Comparison of ENCODE assay signal across 10 cellular contexts in genomic region chr11:30326114-30326783, GRCh38. TPM values are rescaled to one million over a fixed set of nuclear protein-coding genes. Genes with fewer than 3 reads are reported as not detected.
DNase-seq lines count a peak whose midpoint lies in the region; ATAC-seq and TF ChIP-seq lines count a peak whose summit lies in the region.
"Had no signal": no experiment of that assay in that cellular context is flagged by ENCODE, and none has a peak within 500 bp of the region (broad histone marks: within the 10 kb centered on the region; RNA-seq: fewer than 3 reads in every experiment).

No MANE protein-coding gene starts in this region.

- no peak for TF ChIP-seq RAD21 in SK-N-SH (IDR thresholded peaks at IDR 0.05; ENCODE audit: low read length)

- H3K36me3 ChIP-seq in SK-N-SH (replicated peaks in 1 of 2; ENCODE audit: control insufficient read depth in 1 of 2, insufficient read depth in 2 of 2, low read length in 1 of 2) (peaks cover 11 to 28% of the 10 kb centered on the region in 2 experiments), skeletal muscle satellite cell (ENCODE audit: insufficient read depth, low read length) (peaks cover 8% of the 10 kb centered on the region)

- H3K4me3 ChIP-seq in SK-N-SH (ENCODE audit: low read depth in 2 of 2, low read length in 1 of 2) (no peak overlapping the region), cardiac fibroblast (replicated peaks in 1 of 2; ENCODE audit: low read depth in 2 of 2, low read length in 2 of 2) (no peak overlapping the region), skeletal muscle satellite cell (ENCODE audit: low read length) (no peak overlapping the region)

- peaks cover 75% of the 10 kb centered on the region for H3K4me1 Mint-ChIP-seq in activated T-cell treated with anti-CD3 and anti-CD28 coated beads, Interleukin-2, amount 50 U/mL, for 24 hours (ENCODE audit: low read depth)

- peak overlapping the region; percentile 28 to 29 for H3K27ac ChIP-seq in SK-N-SH (ENCODE audit: low read depth in 2 of 2, low read length in 1 of 2)

- 78% methylated on average over 2 of the region's 2 CpGs for WGBS in SK-N-SH (ENCODE audit: low lambda C conversion rate)

- H3K9me3 Mint-ChIP-seq in activated T-cell treated with anti-CD3 and anti-CD28 coated beads, Interleukin-2, amount 50 U/mL, for 24 hours, result no peaks in the 10 kb centered on the region
- H3K9me3 Mint-ChIP-seq: endodermal cell had no signal

- TF ChIP-seq CTCF in SK-N-SH (IDR thresholded peaks at IDR 0.05), result no peak
- no peak for TF ChIP-seq CTCF in cardiac fibroblast (IDR thresholded peaks at IDR 0.05; ENCODE audit: low read depth, low read length)

- peak overlapping the region; percentile 73 for H3K27ac Mint-ChIP-seq in activated T-cell treated with anti-CD3 and anti-CD28 coated beads, Interleukin-2, amount 50 U/mL, for 24 hours
- H3K27ac Mint-ChIP-seq: endodermal cell had no signal

- peaks cover 69% of the 10 kb centered on the region for H3K36me3 Mint-ChIP-seq in activated T-cell treated with anti-CD3 and anti-CD28 coated beads, Interleukin-2, amount 50 U/mL, for 24 hours (ENCODE audit: low read depth)

- H3K27me3 ChIP-seq in SK-N-SH (ENCODE audit: insufficient read depth), result no peaks in the 10 kb centered on the region
- H3K27me3 ChIP-seq in skeletal muscle satellite cell (ENCODE audit: control insufficient read depth, insufficient read depth, low read length), result no peaks in the 10 kb centered on the region

- peak overlapping the region; percentile 36 for H3K4me3 Mint-ChIP-seq in activated T-cell treated with anti-CD3 and anti-CD28 coated beads, Interleukin-2, amount 50 U/mL, for 24 hours
- H3K4me3 Mint-ChIP-seq: endodermal cell had no signal

- no peaks in the 10 kb centered on the region for H3K9me2 ChIP-seq in SK-N-SH

- no peak overlapping the region for H2AFZ ChIP-seq in SK-N-SH (ENCODE audit: low read depth)

- no peaks in the 10 kb centered on the region; the same call in 1 of the 2 replicates for H4K20me1 ChIP-seq in SK-N-SH (ENCODE audit: insufficient read depth)

- ATAC-seq in HG02678 (IDR thresholded peaks at IDR 0.05; ENCODE audit: unreplicated experiment) (no peak), HG03196 (IDR thresholded peaks at IDR 0.05; ENCODE audit: unreplicated experiment) (no peak)

- H3K4me2 ChIP-seq in SK-N-SH, result no peak overlapping the region
- peak overlapping the region; percentile 23 for H3K4me2 ChIP-seq in skeletal muscle satellite cell (ENCODE audit: low read length)

- peaks cover 9% of the 10 kb centered on the region for H3F3A ChIP-seq in SK-N-SH (replicated peaks; ENCODE audit: insufficient read depth)

- H3K4me1 ChIP-seq in SK-N-SH (ENCODE audit: control insufficient read depth in 1 of 2, insufficient read depth in 2 of 2, low read depth in 1 of 2, low read length in 1 of 2), result peaks cover 12 to 37% of the 10 kb centered on the region in 2 experiments; a peak in 3 of 4 replicates
- H3K4me1 ChIP-seq in skeletal muscle satellite cell (ENCODE audit: control insufficient read depth, insufficient read depth, low read length), result peaks cover 25% of the 10 kb centered on the region

- DNase-seq in activated T-cell treated with anti-CD3 and anti-CD28 coated beads, Interleukin-2, amount 50 U/mL, for 24 hours, result no peak
- no peak for DNase-seq in activated T-cell treated with anti-CD3 and anti-CD28 coated beads, Interleukin-2, amount 50 U/mL, for 1 hour
- DNase-seq in SK-N-SH (peak; percentile 8), cardiac fibroblast (ENCODE audit: low read depth in 2 of 2) (peak; percentile 15 to 60), amygdala (lab: John Stamatoyannopoulos, UW) (no peak)
- DNase-seq: endodermal cell, NCI-H1417 treated with DMSO at 0.1 percent for 48 hours had no signal

- CTCF ChIA-PET in SK-N-SH (lab: Yijun Ruan, JAX), result interaction anchor here (0.9 to 1.7 kb wide), 4 partner anchors 9 to 198 kb away, joined by 3 to 4 read pairs (median 3); no protein-coding TSS in a partner anchor

- no peak for TF ChIP-seq EP300 in SK-N-SH (IDR thresholded peaks at IDR 0.05; ENCODE audit: borderline replicate concordance in 1 of 2, low read depth in 1 of 2, low read length in 1 of 2)

- POLR2A ChIA-PET in SK-N-SH (lab: Yijun Ruan, JAX), result no interaction called here

- H3K27me3 Mint-ChIP-seq in activated T-cell treated with anti-CD3 and anti-CD28 coated beads, Interleukin-2, amount 50 U/mL, for 24 hours, result no peaks in the 10 kb centered on the region

- H3K9ac ChIP-seq in SK-N-SH, result no peak overlapping the region
- H3K9ac ChIP-seq in skeletal muscle satellite cell (ENCODE audit: low read depth, low read length), result no peak overlapping the region

- H3K79me2 ChIP-seq in SK-N-SH (ENCODE audit: insufficient read depth), result peaks cover 85% of the 10 kb centered on the region

- H3K9me3 ChIP-seq in SK-N-SH (no peaks in the 10 kb centered on the region), skeletal muscle satellite cell (replicated peaks; ENCODE audit: low read length) (no peaks in the 10 kb centered on the region)

TF ChIP-seq in SK-N-SH, 30 proteins besides CTCF, POLR2A, EP300 and RAD21:
- TF ChIP-seq RFX5 (IDR thresholded peaks at IDR 0.05; ENCODE audit: low read length) (no peak), YY1 (IDR thresholded peaks at IDR 0.05; ENCODE audit: low read depth) (no peak), RCOR1 (IDR thresholded peaks at IDR 0.05; ENCODE audit: low read length) (no peak), POLR2AphosphoS5 (IDR thresholded peaks at IDR 0.05; ENCODE audit: low read depth, low read length) (no peak), ELF1 (IDR thresholded peaks at IDR 0.05) (no peak), IRF3 (IDR thresholded peaks at IDR 0.05; ENCODE audit: low read depth, low read length) (no peak), SIN3A (IDR thresholded peaks at IDR 0.05; ENCODE audit: borderline replicate concordance, low read depth, low read length) (no peak), PBX3 (IDR thresholded peaks at IDR 0.05) (no peak), MXI1 (IDR thresholded peaks at IDR 0.05; ENCODE audit: low read depth, low read length) (no peak), CHD2 (IDR thresholded peaks at IDR 0.05; ENCODE audit: low read length, partially characterized antibody) (no peak), FOSL2 (IDR thresholded peaks at IDR 0.05; ENCODE audit: borderline replicate concordance, low read depth) (no peak)
TF ChIP-seq in SK-N-SH: peak in this region for 0.

RNA-seq across cellular contexts. Expression of gene ARL14EP, which starts 3.3 kb away (rescaled TPM):
- polyA plus RNA-seq in SK-N-SH (2012; rRNA removed), result 7.0 and 11.2 TPM in 2 replicates
- 12.6 and 15.5 TPM in 2 replicates for polyA plus RNA-seq in SK-N-SH (2012; cell fraction: cytosol; rRNA removed)
- polyA plus RNA-seq in SK-N-SH (2012; cell fraction: nucleus; rRNA removed), result 4.7 and 12.3 TPM in 2 replicates
- total RNA-seq in skeletal muscle satellite cell (2012; rRNA removed), result 15.3 and 17.0 TPM in 2 replicates

Comparison
In these comparisons a context has a peak if more than half of its experiments do, and no peak if none do; other contexts are left out.
1. DNase-seq: peak in SK-N-SH (single experiment) and cardiac fibroblast (2 of 2); none in activated T-cell treated with anti-CD3 and anti-CD28 coated beads, Interleukin-2, amount 50 U/mL, for 24 hours (single experiment), activated T-cell treated with anti-CD3 and anti-CD28 coated beads, Interleukin-2, amount 50 U/mL, for 1 hour (single experiment) and amygdala (0 of 56).